In the genomic region with DNA sequence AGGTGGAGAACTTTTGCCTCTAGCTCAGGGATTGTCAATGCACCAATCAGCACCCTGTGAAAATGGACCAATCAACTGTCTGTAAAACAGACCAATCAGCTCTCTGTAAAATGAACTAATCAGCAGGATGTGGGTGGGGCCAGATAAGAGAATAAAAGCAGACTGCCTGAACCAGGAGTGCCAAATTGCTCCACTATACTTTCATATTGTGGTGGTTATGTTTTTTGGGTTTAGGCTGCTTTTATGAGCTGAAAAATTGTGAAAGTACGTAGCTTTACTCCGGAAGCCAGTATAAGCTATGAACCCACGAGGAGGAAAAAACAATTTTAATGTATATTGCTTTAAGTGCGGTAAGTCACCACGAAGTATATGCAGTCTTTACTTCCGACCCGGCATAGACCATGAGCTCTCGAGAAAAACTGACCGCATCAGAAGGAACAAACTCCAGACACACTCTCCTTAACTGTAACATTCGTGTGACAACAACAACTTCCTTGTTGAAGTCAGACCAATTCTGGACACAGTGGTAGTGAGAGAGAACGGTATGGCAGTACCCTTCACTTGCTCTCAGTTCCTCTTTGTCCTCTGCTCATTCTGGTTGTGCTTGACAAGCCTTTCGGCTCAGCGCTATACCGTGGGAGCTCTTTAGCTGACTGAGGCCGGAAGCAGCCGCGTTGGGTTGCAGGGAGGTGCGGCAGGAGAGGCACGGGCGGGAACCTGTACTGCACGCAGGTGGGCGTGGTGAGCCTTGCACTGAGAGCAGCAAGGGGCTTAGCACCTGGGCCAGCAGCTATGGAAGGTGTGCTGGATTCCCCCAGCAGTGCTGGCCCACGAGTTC, we compare ENCODE assay signal across 8 cellular contexts.
DNase-seq lines count a peak whose midpoint lies in the region; ATAC-seq and TF ChIP-seq lines count a peak whose summit lies in the region.

No MANE protein-coding gene starts in this region.

- H3K27ac ChIP-seq in breast epithelium (no peak overlapping the region), mammary epithelial cell (ENCODE audit: insufficient read depth, low read depth, low read length) (no peak overlapping the region)

- dilution Hi-C loops in mammary epithelial cell (cut with HindIII; ENCODE audit: low sequenced_read_pairs), result no loop called here

- in situ Hi-C loops in mammary epithelial cell (cut with MboI; ENCODE audit: low sequenced_read_pairs in 2 of 2), result no loop called here

- H4K20me1 ChIP-seq in mammary epithelial cell (ENCODE audit: insufficient read depth, low read length), result no peaks in the 10 kb centered on the region

- H3K4me1 ChIP-seq in breast epithelium (no peaks in the 10 kb centered on the region), mammary epithelial cell (ENCODE audit: insufficient read depth, low read length) (no peaks in the 10 kb centered on the region)

- H3K9me3 ChIP-seq in breast epithelium, result no peaks in the 10 kb centered on the region
- H3K9me3 ChIP-seq in mammary epithelial cell (replicated peaks; ENCODE audit: insufficient read depth, low read length), result no peaks in the 10 kb centered on the region

- H3K27me3 ChIP-seq in breast epithelium, result no peaks in the 10 kb centered on the region
- H3K27me3 ChIP-seq in mammary epithelial cell (ENCODE audit: insufficient read depth, low read length), result no peaks in the 10 kb centered on the region

- no peak overlapping the region for H3K4me2 ChIP-seq in mammary epithelial cell (ENCODE audit: insufficient read depth, low read depth, low read length)

- H2AFZ ChIP-seq in mammary epithelial cell (ENCODE audit: low read depth, low read length), result no peak overlapping the region

- WGBS in mammary epithelial cell (ENCODE audit: low coverage, missing lambda C conversion rate), result 84% methylated on average over 9 of the region's 23 CpGs

- peak overlapping the region in 2 of 3 donors; percentile 11 to 22 for H3K4me3 ChIP-seq in breast epithelium
- no peak overlapping the region for H3K4me3 ChIP-seq in mammary epithelial cell (replicated peaks in 1 of 3; ENCODE audit: insufficient read depth in 1 of 3, low read depth in 2 of 3, low read length in 3 of 3)

- ATAC-seq in HG03457 (IDR thresholded peaks at IDR 0.05; ENCODE audit: unreplicated experiment) (peak; percentile 97), left cardiac atrium (peak; percentile 84 to 91)

- no peak for TF ChIP-seq POLR2A in breast epithelium (IDR thresholded peaks at IDR 0.05)

- no peaks in the 10 kb centered on the region for H3K79me2 ChIP-seq in mammary epithelial cell (ENCODE audit: insufficient read depth, low read length)

- no peak overlapping the region for H3K9ac ChIP-seq in mammary epithelial cell (ENCODE audit: insufficient read depth, low read length)

- DNase-seq in breast epithelium (ENCODE audit: low spot score in 2 of 2) (no peak), mammary epithelial cell (no peak), left cardiac atrium (peak; percentile 38), NCI-H1417 (lab: John Stamatoyannopoulos, UW) (no peak), NAMALWA (ENCODE audit: low spot score) (no peak)
- DNase-seq in activated CD4-positive, alpha-beta T cell treated with anti-CD3 and anti-CD28 coated beads, Interleukin-2, amount 50 U/mL, for 4 hours, result peak; percentile 64 to 66
- DNase-seq in stimulated activated CD8-positive, alpha-beta memory T cell treated with anti-CD3 and anti-CD28 coated beads, Interleukin-4, amount 100 ng/mL, for 24 hours (ENCODE audit: low read depth), result peak; percentile 36

- intact Hi-C loops in breast epithelium (cut with DNase I; ENCODE audit: low total_unique reads), result no loop called here
- intact Hi-C loops in mammary epithelial cell (cut with micrococcal nuclease), result no loop called here
- intact Hi-C loops in left cardiac atrium (cut with DNase I), result no loop called here

- BruUV-seq in mammary epithelial cell (replicated peaks; lab: Mats Ljungman, UMichigan), result no TSS peak

- CTCF ChIA-PET in mammary epithelial cell (lab: Charles Lee; ENCODE audit: low non-redundant PET), result no interaction called here

- TF ChIP-seq CTCF in breast epithelium (IDR thresholded peaks at IDR 0.05), result no peak
- TF ChIP-seq CTCF in mammary epithelial cell (conservative IDR thresholded peaks at IDR 0.05 in 1 of 2, IDR thresholded peaks at IDR 0.05 in 1 of 2; ENCODE audit: extremely low read depth in 1 of 2, insufficient read depth in 1 of 2, low read depth in 1 of 2, low read length in 2 of 2), result no peak

- no peaks in the 10 kb centered on the region for H3K36me3 ChIP-seq in breast epithelium
- no peaks in the 10 kb centered on the region for H3K36me3 ChIP-seq in mammary epithelial cell (ENCODE audit: insufficient read depth, low read length)

Comparison
In these comparisons a context has a peak if more than half of its experiments do, and no peak if none do; other contexts are left out.
1. H3K4me3 ChIP-seq: peak in breast epithelium (2 of 3); none in mammary epithelial cell (0 of 3).
2. DNase-seq: peak in activated CD4-positive, alpha-beta T cell treated with anti-CD3 and anti-CD28 coated beads, Interleukin-2, amount 50 U/mL, for 4 hours (2 of 2), left cardiac atrium (single experiment) and stimulated activated CD8-positive, alpha-beta memory T cell treated with anti-CD3 and anti-CD28 coated beads, Interleukin-4, amount 100 ng/mL, for 24 hours (single experiment); none in breast epithelium (0 of 2), mammary epithelial cell (single experiment), NCI-H1417 (0 of 3) and NAMALWA (single experiment).